Comparison of ENCODE assay signal across 10 cellular contexts in the genomic region with DNA sequence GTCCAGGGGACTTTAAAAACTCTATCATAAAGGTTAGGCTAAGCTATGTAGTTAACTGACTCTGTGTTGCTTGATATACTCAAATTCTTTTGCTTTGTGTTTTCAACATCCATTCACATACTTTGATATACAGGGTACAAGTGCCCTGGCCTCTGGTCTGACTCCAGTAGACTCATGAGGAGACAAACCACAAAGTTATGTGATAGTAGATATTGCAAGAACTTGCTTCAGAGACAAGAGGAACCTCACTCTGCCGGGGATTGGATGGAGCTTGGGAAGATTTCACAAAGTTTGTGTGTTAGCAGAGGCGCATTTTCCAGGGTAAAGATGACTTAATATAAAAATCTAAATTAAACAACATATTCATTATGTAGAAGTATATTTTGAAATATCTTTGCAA. TPM values are rescaled to one million over a fixed set of nuclear protein-coding genes. Genes with fewer than 3 reads are reported as not detected.
DNase-seq lines count a peak whose midpoint lies in the region; ATAC-seq and TF ChIP-seq lines count a peak whose summit lies in the region.
"Had no signal": no experiment of that assay in that cellular context is flagged by ENCODE, and none has a peak within 500 bp of the region (broad histone marks: within the 10 kb centered on the region; RNA-seq: fewer than 3 reads in every experiment).

No MANE protein-coding gene starts in this region.

- WGBS in suprapubic skin = 81% methylated on average over 2 of the region's 2 CpGs

- no peak for TF ChIP-seq POLR2A in breast epithelium (IDR thresholded peaks at IDR 0.05)
- TF ChIP-seq POLR2A in suprapubic skin (IDR thresholded peaks at IDR 0.05) = no peak

- no peaks in the 10 kb centered on the region for H3K27me3 ChIP-seq in breast epithelium
- H3K27me3 ChIP-seq in suprapubic skin = no peaks in the 10 kb centered on the region

- TF ChIP-seq EP300 in suprapubic skin (IDR thresholded peaks at IDR 0.05) = no peak

- no peaks in the 10 kb centered on the region for H3K36me3 Mint-ChIP-seq in MCF 10A (ENCODE audit: insufficient read depth, unreplicated experiment)

- no TSS peak for BruUV-seq in MCF 10A (replicated peaks; lab: Mats Ljungman, UMichigan)

- H3K36me3 ChIP-seq in breast epithelium (no peaks in the 10 kb centered on the region), suprapubic skin (no peaks in the 10 kb centered on the region)

- no peak overlapping the region for H3K4me3 Mint-ChIP-seq in MCF 10A (ENCODE audit: unreplicated experiment)
- H3K4me3 Mint-ChIP-seq: activated naive CD8-positive, alpha-beta T cell treated with anti-CD3 and anti-CD28 coated beads, Interleukin-2, amount 10 ng/mL, durations not matched to agents 7 days and 5 days; T-helper 17 cell had no signal

- no peaks in the 10 kb centered on the region for H3K27me3 Mint-ChIP-seq in MCF 10A (ENCODE audit: insufficient read depth, unreplicated experiment)
- H3K27me3 Mint-ChIP-seq: T-helper 17 cell had no signal

- H3K27ac Mint-ChIP-seq in MCF 10A (ENCODE audit: low read depth, unreplicated experiment) = no peak overlapping the region
- H3K27ac Mint-ChIP-seq: activated naive CD8-positive, alpha-beta T cell treated with anti-CD3 and anti-CD28 coated beads, Interleukin-2, amount 10 ng/mL, durations not matched to agents 7 days and 5 days; T-helper 17 cell had no signal

- no peak for TF ChIP-seq CTCF in breast epithelium (IDR thresholded peaks at IDR 0.05)
- no peak for TF ChIP-seq CTCF in MCF 10A (IDR thresholded peaks at IDR 0.05; ENCODE audit: unreplicated experiment)
- no peak for TF ChIP-seq CTCF in suprapubic skin (IDR thresholded peaks at IDR 0.05)

- no peaks in the 10 kb centered on the region for H3K9me3 Mint-ChIP-seq in MCF 10A (ENCODE audit: unreplicated experiment)
- H3K9me3 Mint-ChIP-seq: activated naive CD8-positive, alpha-beta T cell treated with anti-CD3 and anti-CD28 coated beads, Interleukin-2, amount 10 ng/mL, durations not matched to agents 7 days and 5 days had no signal

- no peak for DNase-seq in breast epithelium (ENCODE audit: low spot score in 2 of 2)
- DNase-seq in MCF 10A (ENCODE audit: unreplicated experiment) = no peak
- peak; percentile 80 for DNase-seq in OCI-M1 (lab: John Stamatoyannopoulos, UW)
- peak; percentile 94 for DNase-seq in fibroblast of peridontal ligament (ENCODE audit: extremely low read depth)
- no peak for DNase-seq in suprapubic skin (ENCODE audit: low spot score in 2 of 2)
- DNase-seq in NCI-H1930 (lab: John Stamatoyannopoulos, UW) = no peak
- DNase-seq in activated CD8-positive, alpha-beta memory T cell treated with anti-CD3 and anti-CD28 coated beads, Interleukin-2, amount 50 U/mL, for 4 hours = no peak
- DNase-seq: activated naive CD8-positive, alpha-beta T cell treated with anti-CD3 and anti-CD28 coated beads, Interleukin-2, amount 10 ng/mL, durations not matched to agents 7 days and 5 days; T-helper 17 cell had no signal

- H3K4me3 ChIP-seq in breast epithelium (peak overlapping the region; percentile 64 to 80 (median 70)), suprapubic skin (peak overlapping the region; percentile 66)

- CTCF ChIA-PET in MCF 10A (lab: Yijun Ruan, JAX) = interaction anchor here (0.6 to 1.7 kb wide), 3 partner anchors 29 to 984 kb away, joined by 3 to 12 read pairs (median 3); no protein-coding TSS in a partner anchor

- no peak for ATAC-seq in HG03175 (IDR thresholded peaks at IDR 0.05; ENCODE audit: unreplicated experiment)
- ATAC-seq: T-helper 17 cell had no signal

- peaks cover 19% of the 10 kb centered on the region for H3K4me1 Mint-ChIP-seq in MCF 10A (ENCODE audit: insufficient read depth, unreplicated experiment)

- H3K4me1 ChIP-seq in breast epithelium = peaks cover 0 to 5% of the 10 kb centered on the region in 2 donors
- H3K4me1 ChIP-seq in suprapubic skin = peaks cover 33% of the 10 kb centered on the region

- H3K27ac ChIP-seq in breast epithelium (peak overlapping the region in 1 of 2 donors; percentile 95), suprapubic skin (no peak overlapping the region)

- intact Hi-C loops in breast epithelium (cut with DNase I; ENCODE audit: low total_unique reads) (no loop called here), MCF 10A (cut with micrococcal nuclease) (loop anchor here (2.0 to 5.0 kb wide), 4 partner anchors 29 to 461 kb away; partner anchors contain the start of gene KIFAP3)

- no peaks in the 10 kb centered on the region for H3K9me3 ChIP-seq in breast epithelium
- H3K9me3 ChIP-seq in suprapubic skin = no peaks in the 10 kb centered on the region

- POLR2A ChIA-PET in MCF 10A (lab: Yijun Ruan, JAX) = interaction anchor here (1.8 kb wide), 1 partner anchor 8 kb away, joined by 8 read pairs; no protein-coding TSS in a partner anchor

RNA-seq across cellular contexts. Expression of gene GORAB, which starts 1.4 kb away (rescaled TPM):
- 10 to 100 TPM; 14.1 to 19.8 (median 16.1) TPM for total RNA-seq in breast epithelium
- total RNA-seq in MCF 10A (2022) = 14.0 and 15.1 TPM in 2 replicates
- total RNA-seq in suprapubic skin = 10 to 100 TPM in 1 of 4 donors, 1 to 10 TPM in 3; 3.5 to 10.5 (median 7.7) TPM

Comparison
In these comparisons a context has a peak if more than half of its experiments do, and no peak if none do; other contexts are left out.
1. DNase-seq: peak in OCI-M1 (single experiment) and fibroblast of peridontal ligament (single experiment); none in breast epithelium (0 of 2), MCF 10A (single experiment), suprapubic skin (0 of 2), NCI-H1930 (0 of 2) and activated CD8-positive, alpha-beta memory T cell treated with anti-CD3 and anti-CD28 coated beads, Interleukin-2, amount 50 U/mL, for 4 hours (single experiment).